ENCODE assay signal across 8 cellular contexts in genomic region chr9:33289501-33289900, GRCh38. TPM values are rescaled to one million over a fixed set of nuclear protein-coding genes. Genes with fewer than 3 reads are reported as not detected.
A peak's percentile ranks its signal among the peaks of the same experiment; 100 is the strongest.
DNase-seq lines count a peak whose midpoint lies in the region; ATAC-seq, FAIRE-seq and TF ChIP-seq lines count a peak whose summit lies in the region.

No MANE protein-coding gene starts in this region.

- TF ChIP-seq CTCF in Calu3 (IDR thresholded peaks at IDR 0.05; ENCODE audit: unreplicated experiment) (no peak), Panc1 (IDR thresholded peaks at IDR 0.05) (no peak), brain (conservative IDR thresholded peaks at IDR 0.05) (no peak), lower lobe of right lung (IDR thresholded peaks at IDR 0.05) (no peak)

- intact Hi-C loops in Calu3 (cut with micrococcal nuclease; ENCODE audit: unreplicated experiment) (loop anchor here (5.0 kb wide), 1 partner anchor 183 kb away; the partner anchor contains the start of gene NOL6), Panc1 (cut with micrococcal nuclease; ENCODE audit: unreplicated experiment) (no loop called here), lower lobe of right lung (cut with DNase I) (no loop called here)

- no peak for DNase-seq in Calu3
- no peak for DNase-seq in Panc1 (ENCODE audit: low read depth, low spot score)
- peak; percentile 48 for DNase-seq in lower lobe of right lung
- no peak for DNase-seq in HTR-8/SVneo (ENCODE audit: insufficient read length, low spot score)

- BruUV-seq in Calu3 (replicated peaks; lab: Mats Ljungman, UMichigan) (no TSS peak), Panc1 (replicated peaks; lab: Mats Ljungman, UMichigan) (no TSS peak)

- H3K27ac ChIP-seq in Panc1 (ENCODE audit: low read length) (peak overlapping the region; percentile 99), lower lobe of right lung (peak overlapping the region; percentile 100), subcutaneous abdominal adipose tissue (ENCODE audit: low read depth, low read length) (peak overlapping the region; percentile 98)

- H3K4me3 ChIP-seq in Panc1 (ENCODE audit: low read depth in 2 of 2, low read length in 2 of 2) (peak overlapping the region; percentile 60 to 91), lower lobe of right lung (peak overlapping the region; percentile 89), subcutaneous abdominal adipose tissue (ENCODE audit: low read depth in 1 of 5, low read length in 5 of 5) (peak overlapping the region in 4 of 5 donors; percentile 85 to 98 (median 91))

- peaks cover 14% of the 10 kb centered on the region for H3K4me1 Mint-ChIP-seq in Calu3 (ENCODE audit: low read depth, unreplicated experiment)
- H3K4me1 Mint-ChIP-seq in brain = peaks cover 53% of the 10 kb centered on the region

- H3K4me1 ChIP-seq in Panc1 (ENCODE audit: control insufficient read depth, insufficient read depth, low read length) (peaks cover 30% of the 10 kb centered on the region), lower lobe of right lung (peaks cover 54% of the 10 kb centered on the region), subcutaneous abdominal adipose tissue (ENCODE audit: control insufficient read depth in 5 of 5, insufficient read depth in 5 of 5, low read length in 5 of 5) (peaks cover 1 to 46% (median 36%) of the 10 kb centered on the region in 5 donors)

- peak overlapping the region; percentile 100 for H3K27ac Mint-ChIP-seq in Calu3 (ENCODE audit: unreplicated experiment)
- peak overlapping the region; percentile 97 to 100 (median 99) for H3K27ac Mint-ChIP-seq in brain

- H3K9me3 Mint-ChIP-seq in Calu3 (ENCODE audit: low read depth, unreplicated experiment) (no peaks in the 10 kb centered on the region), brain (peaks cover 0 to 5% (median 3%) of the 10 kb centered on the region in 5 experiments)

- ATAC-seq in Panc1 (no peak), lower lobe of right lung (peak; percentile 14 to 18), GM21367 (IDR thresholded peaks at IDR 0.05; ENCODE audit: unreplicated experiment) (no peak), GM19351 (IDR thresholded peaks at IDR 0.05; ENCODE audit: unreplicated experiment) (no peak)

- no peak for FAIRE-seq in HTR-8/SVneo (lab: Jason Lieb, UNC)

- in situ Hi-C loops in Panc1 (cut with HindIII; ENCODE audit: low pct_unique_long_range_greater_than_20kb, low sequenced_read_pairs) = no loop called here

- H3K36me3 ChIP-seq in Panc1 (ENCODE audit: control insufficient read depth, insufficient read depth, low read length) (peaks cover 10% of the 10 kb centered on the region; the same call in 1 of the 2 replicates), lower lobe of right lung (peaks cover 17% of the 10 kb centered on the region), subcutaneous abdominal adipose tissue (ENCODE audit: control insufficient read depth in 5 of 5, insufficient read depth in 5 of 5, low read length in 5 of 5) (peaks cover 3 to 13% (median 6%) of the 10 kb centered on the region in 5 donors)

- POLR2A ChIA-PET in Panc1 (lab: Charles Lee) = interaction anchor here (0.5 to 0.7 kb wide), 2 partner anchors 11 to 15 kb away, joined by 3 to 18 read pairs; no protein-coding TSS in a partner anchor

- peak overlapping the region; percentile 98 for H3K4me3 Mint-ChIP-seq in Calu3 (ENCODE audit: low read depth, unreplicated experiment)
- H3K4me3 Mint-ChIP-seq in brain = peak overlapping the region; percentile 92 to 100 (median 99)

- H3K27me3 Mint-ChIP-seq in Calu3 (ENCODE audit: unreplicated experiment) (no peaks in the 10 kb centered on the region), brain (peaks cover 5% of the 10 kb centered on the region)

- H3K9me3 ChIP-seq in Panc1 (ENCODE audit: control insufficient read depth, insufficient read depth, low read depth, low read length) (no peaks in the 10 kb centered on the region), lower lobe of right lung (no peaks in the 10 kb centered on the region), subcutaneous abdominal adipose tissue (ENCODE audit: control insufficient read depth in 5 of 5, low read length in 5 of 5) (no peaks in the 10 kb centered on the region)

- H3K36me3 Mint-ChIP-seq in Calu3 (ENCODE audit: insufficient read depth, unreplicated experiment) (peaks cover 28% of the 10 kb centered on the region), brain (peaks cover 30% of the 10 kb centered on the region)

- peak overlapping the region in 3 of 5 donors; percentile 92 to 94 (median 93) for H3K9ac ChIP-seq in subcutaneous abdominal adipose tissue (ENCODE audit: low read length in 5 of 5)

- CTCF ChIA-PET in Calu3 (lab: Charles Lee) (interaction anchor here (1.2 to 1.3 kb wide), 2 partner anchors 163 to 491 kb away, joined by 3 to 4 read pairs; no protein-coding TSS in a partner anchor), Panc1 (lab: Charles Lee) (interaction anchor here (0.5 to 0.6 kb wide), 2 partner anchors 158 to 230 kb away, joined by 4 to 5 read pairs; partner anchors contain the start of gene AQP3)

- H3K27me3 ChIP-seq in Panc1 (ENCODE audit: control insufficient read depth, insufficient read depth, low read length) (no peaks in the 10 kb centered on the region), lower lobe of right lung (ENCODE audit: low read depth) (no peaks in the 10 kb centered on the region), subcutaneous abdominal adipose tissue (ENCODE audit: control insufficient read depth in 5 of 5, insufficient read depth in 4 of 5, low read length in 5 of 5) (no peaks in the 10 kb centered on the region)

RNA-seq across cellular contexts. Expression of gene NFX1, which starts 0.8 kb away (rescaled TPM):
- total RNA-seq in Calu3 (2022) = 27.3 and 31.1 TPM in 2 replicates
- total RNA-seq in Panc1 (2021; ENCODE audit: unreplicated experiment) = 38.1 TPM
- polyA plus RNA-seq in Panc1 (2012; ENCODE audit: insufficient read length) = 21.8 TPM
- polyA plus RNA-seq in brain (ENCODE audit: insufficient read depth, low read depth, low replicate concordance) = 25.8 TPM
- total RNA-seq in lower lobe of right lung = 36.2 TPM

RNA-seq across cellular contexts. Expression of gene CHMP5, which starts 24.7 kb away (rescaled TPM):
- total RNA-seq in Calu3 (2022) (49.6 and 63.7 TPM in 2 replicates), Panc1 (2021; ENCODE audit: unreplicated experiment) (74.5 TPM), lower lobe of right lung (80.9 TPM)
- polyA plus RNA-seq in Panc1 (2012; ENCODE audit: insufficient read length) = 65.4 TPM
- 65.5 TPM for polyA plus RNA-seq in brain (ENCODE audit: insufficient read depth, low read depth, low replicate concordance)

RNA-seq across cellular contexts. Expression of gene BAG1, which starts 25.0 kb away (rescaled TPM):
- total RNA-seq in Calu3 (2022) (35.2 and 46.2 TPM in 2 replicates), Panc1 (2021; ENCODE audit: unreplicated experiment) (95.8 TPM), lower lobe of right lung (98.5 TPM)
- polyA plus RNA-seq in Panc1 (2012; ENCODE audit: insufficient read length) = 103 TPM
- polyA plus RNA-seq in brain (ENCODE audit: insufficient read depth, low read depth, low replicate concordance) = 123 TPM

RNA-seq across cellular contexts. Expression of gene SPINK4, which starts 49.5 kb away (rescaled TPM):
- total RNA-seq in Calu3 (2022) (not detected in 2 replicates), Panc1 (2021; ENCODE audit: unreplicated experiment) (not detected), lower lobe of right lung (not detected)
- polyA plus RNA-seq in Panc1 (2012; ENCODE audit: insufficient read length) = not detected
- polyA plus RNA-seq in brain (ENCODE audit: insufficient read depth, low read depth, low replicate concordance) = not detected

Comparison
In these comparisons a context has a peak if more than half of its experiments do, and no peak if none do; other contexts are left out.
1. ATAC-seq: peak in lower lobe of right lung (2 of 2); none in Panc1 (single experiment), GM21367 (single experiment) and GM19351 (single experiment).
2. Peak in every context shown above with its lines, with median percentiles within 50 percentile points of each other: H3K27ac ChIP-seq and H3K4me3 ChIP-seq.